In the genomic region with DNA sequence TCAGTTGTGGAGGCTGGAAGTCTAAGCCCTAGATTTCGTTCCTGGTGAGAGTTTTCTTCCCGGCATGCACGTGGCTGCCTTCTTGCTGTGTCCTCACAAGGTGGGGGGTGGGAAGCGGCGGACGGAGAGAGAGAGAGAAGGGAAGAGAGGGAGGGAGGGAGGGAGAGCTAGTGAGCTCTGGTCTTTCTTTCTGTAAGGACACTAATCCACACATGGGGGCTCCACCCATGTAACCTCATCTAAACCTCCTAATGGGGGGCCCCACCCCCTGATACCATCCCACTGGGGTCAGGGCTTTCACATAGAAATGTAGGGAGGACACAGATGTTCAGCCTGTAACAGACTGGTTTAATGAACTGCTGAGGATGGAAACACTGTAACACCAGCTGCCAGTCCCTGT, we compare ENCODE assay signal across 1 cellular context.
TF ChIP-seq lines count a peak whose summit lies in the region.

No MANE protein-coding gene starts in this region.

TF ChIP-seq in K562, 482 proteins besides CTCF, POLR2A, EP300 and RAD21 (continued from another document):
- TF ChIP-seq, protein P1, sequence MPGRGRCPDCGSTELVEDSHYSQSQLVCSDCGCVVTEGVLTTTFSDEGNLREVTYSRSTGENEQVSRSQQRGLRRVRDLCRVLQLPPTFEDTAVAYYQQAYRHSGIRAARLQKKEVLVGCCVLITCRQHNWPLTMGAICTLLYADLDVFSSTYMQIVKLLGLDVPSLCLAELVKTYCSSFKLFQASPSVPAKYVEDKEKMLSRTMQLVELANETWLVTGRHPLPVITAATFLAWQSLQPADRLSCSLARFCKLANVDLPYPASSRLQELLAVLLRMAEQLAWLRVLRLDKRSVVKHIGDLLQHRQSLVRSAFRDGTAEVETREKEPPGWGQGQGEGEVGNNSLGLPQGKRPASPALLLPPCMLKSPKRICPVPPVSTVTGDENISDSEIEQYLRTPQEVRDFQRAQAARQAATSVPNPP (IDR thresholded peaks at IDR 0.05; ENCODE audit: borderline replicate concordance, insufficient read depth, insufficient read length), result no peak
TF ChIP-seq in K562: peak in this region for 0.
